8 cellular contexts compared by ENCODE assay signal in genomic region chr9:112028242-112029221, GRCh38.
A peak's percentile ranks its signal among the peaks of the same experiment; 100 is the strongest.
DNase-seq lines count a peak whose midpoint lies in the region; ATAC-seq and TF ChIP-seq lines count a peak whose summit lies in the region.

No MANE protein-coding gene starts in this region.

- ATAC-seq in GM21390 (IDR thresholded peaks at IDR 0.05; ENCODE audit: unreplicated experiment) (peak; percentile 36), HG03521 (IDR thresholded peaks at IDR 0.05; ENCODE audit: unreplicated experiment) (peak; percentile 35), esophagus mucosa (peak; percentile 9)

- intact Hi-C loops in thyroid gland (cut with DNase I) = no loop called here

- TF ChIP-seq POLR2A in GM15510 (IDR thresholded peaks at IDR 0.05; ENCODE audit: borderline replicate concordance, extremely low read depth, insufficient read length) = peak; percentile 27
- TF ChIP-seq POLR2A in thyroid gland (IDR thresholded peaks at IDR 0.05) = no peak

- no peak overlapping the region for H3K27ac ChIP-seq in thyroid gland

- no peaks in the 10 kb centered on the region for H3K9me3 ChIP-seq in thyroid gland

- H3K4me1 ChIP-seq in thyroid gland = peaks cover 0 to 6% of the 10 kb centered on the region in 2 donors

- no peaks in the 10 kb centered on the region for H3K36me3 ChIP-seq in thyroid gland

- no peaks in the 10 kb centered on the region for H3K27me3 ChIP-seq in thyroid gland

- 87% methylated on average over 13 of the region's 13 CpGs for WGBS in thyroid gland, 2 donors

- TF ChIP-seq CTCF in thyroid gland (IDR thresholded peaks at IDR 0.05) = no peak

- no peak for DNase-seq in thyroid gland
- DNase-seq in cortex of kidney (lab: John Stamatoyannopoulos, UW) = no peak
- no peak for DNase-seq in mesenteric fat pad (ENCODE audit: low spot score)
- no peak for DNase-seq in NCI-H187 treated with DMSO at 0.1 percent for 48 hours (lab: John Stamatoyannopoulos, UW)

- no peak overlapping the region for H3K4me3 ChIP-seq in thyroid gland (replicated peaks in 1 of 3)
